ENCODE assay signal across 19 cellular contexts in the genomic region with DNA sequence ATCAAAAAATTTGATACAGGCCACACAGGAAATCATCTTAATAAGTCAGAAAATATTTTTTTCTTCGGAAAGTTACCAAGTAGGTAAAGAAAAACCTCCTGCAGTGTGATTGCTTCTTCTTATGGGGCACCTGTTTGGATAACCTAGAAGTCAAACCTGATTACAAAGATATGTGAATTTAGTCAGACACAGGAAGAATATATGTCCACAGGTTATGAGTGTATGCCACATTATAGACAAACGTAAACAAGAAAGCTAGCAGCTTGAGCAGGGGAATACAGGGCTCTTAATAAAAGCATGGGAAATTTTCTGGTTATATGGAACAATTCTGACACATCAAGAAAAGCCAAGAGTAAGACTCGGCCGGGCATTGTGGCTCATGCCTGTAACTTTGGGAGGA. TPM values are rescaled to one million over a fixed set of nuclear protein-coding genes. Genes with fewer than 3 reads are reported as not detected.
DNase-seq lines count a peak whose midpoint lies in the region; ATAC-seq, FAIRE-seq and TF ChIP-seq lines count a peak whose summit lies in the region.
"Had no signal": no experiment of that assay in that cellular context is flagged by ENCODE, and none has a peak within 500 bp of the region (broad histone marks: within the 10 kb centered on the region; RNA-seq: fewer than 3 reads in every experiment).

No MANE protein-coding gene starts in this region.

- TF ChIP-seq RAD21 in HCT116 (IDR thresholded peaks at IDR 0.05; ENCODE audit: low read depth) (no peak), K562 (CRISPR knock-in tag; conservative IDR thresholded peaks at IDR 0.05 in 1 of 2, IDR thresholded peaks at IDR 0.05 in 1 of 2) (no peak)

- 35% methylated on average over 4 of the region's 4 CpGs for WGBS in K562 (ENCODE audit: insufficient coverage, low coverage, missing lambda C conversion rate)
- 71% methylated on average over 4 of the region's 4 CpGs for WGBS in urinary bladder

- CTCF ChIA-PET in HCT116 (lab: Charles Lee) (no interaction called here), PC-9 (lab: Charles Lee) (no interaction called here), K562 (lab: Yijun Ruan, JAX; ENCODE audit: low intra/inter-chr PET ratio) (no interaction called here)

- POLR2A ChIA-PET in HCT116 (lab: Charles Lee) (no interaction called here), PC-9 (lab: Charles Lee; ENCODE audit: unreplicated experiment) (no interaction called here), K562 (lab: Yijun Ruan, JAX) (no interaction called here)

- FAIRE-seq in K562 (lab: Jason Lieb, UNC), result no peak
- FAIRE-seq: A549, GM12891 had no signal

- H3K9me2 ChIP-seq in HCT116 (ENCODE audit: insufficient read depth) (no peaks in the 10 kb centered on the region), PC-9 (ENCODE audit: insufficient read depth) (no peaks in the 10 kb centered on the region)

- H3K4me2 ChIP-seq in HCT116 (ENCODE audit: low read length) (no peak overlapping the region), PC-9 (0 out of 2 replicates have a peak overlapping the region, but pooled peaks have one; percentile 18), K562 (ENCODE audit: insufficient read depth, low read length) (no peak overlapping the region)
- H3K4me2 ChIP-seq: A549; BLaER1 treated with 17β-estradiol and CSF1 and Interleukin-3, amounts not matched to agents 10 nM and 100 nM had no signal

- no peaks in the 10 kb centered on the region for H4K20me1 ChIP-seq in HCT116 (ENCODE audit: insufficient read depth)
- H4K20me1 ChIP-seq in PC-9 (ENCODE audit: insufficient read depth), result no peaks in the 10 kb centered on the region
- H4K20me1 ChIP-seq in K562 (replicated peaks; ENCODE audit: control insufficient read depth, insufficient read depth, low read length), result no peaks in the 10 kb centered on the region
- H4K20me1 ChIP-seq: BLaER1 treated with 17β-estradiol and CSF1 and Interleukin-3, amounts not matched to agents 10 nM and 100 nM had no signal

- TF ChIP-seq POLR2A in HCT116 (IDR thresholded peaks at IDR 0.05; ENCODE audit: borderline replicate concordance, extremely low read depth, insufficient read depth, insufficient read length) (no peak), K562 (conservative IDR thresholded peaks at IDR 0.05) (no peak)

- H3K36me3 ChIP-seq in HCT116 (ENCODE audit: control insufficient read depth in 1 of 2, insufficient read depth in 2 of 2, low read length in 2 of 2) (no peaks in the 10 kb centered on the region), PC-9 (ENCODE audit: low read depth) (no peaks in the 10 kb centered on the region), K562 (ENCODE audit: control insufficient read depth, insufficient read depth, low read length) (no peaks in the 10 kb centered on the region), urinary bladder (ENCODE audit: insufficient read depth) (no peaks in the 10 kb centered on the region)
- H3K36me3 ChIP-seq: BLaER1 treated with 17β-estradiol and CSF1 and Interleukin-3, amounts not matched to agents 10 nM and 100 nM had no signal

- in situ Hi-C loops in K562 (cut with MboI), result loop anchor here (25.0 kb wide), 1 partner anchor 843 kb away; no protein-coding TSS in a partner anchor

- no peak for TF ChIP-seq EP300 in K562 (IDR thresholded peaks at IDR 0.05; ENCODE audit: low read length)

- H3K4me3 ChIP-seq in HCT116 (replicated peaks in 1 of 2; ENCODE audit: low read depth in 1 of 2, low read length in 2 of 2) (no peak overlapping the region), PC-9 (no peak overlapping the region), K562 (no peak overlapping the region), urinary bladder (ENCODE audit: low read depth, low read length) (no peak overlapping the region)
- H3K4me3 ChIP-seq: A549; BLaER1 treated with 17β-estradiol and CSF1 and Interleukin-3, amounts not matched to agents 10 nM and 100 nM had no signal

- H3K9me1 ChIP-seq in K562 (ENCODE audit: control insufficient read depth, insufficient read depth, low read length), result no peaks in the 10 kb centered on the region

- no peak for TF ChIP-seq CTCF in HCT116 (IDR thresholded peaks at IDR 0.05 in 2 of 3, conservative IDR thresholded peaks at IDR 0.05 in 1 of 3; ENCODE audit: borderline replicate concordance in 1 of 3, insufficient read depth in 1 of 3, low read depth in 2 of 3, low read length in 2 of 3)
- no peak for TF ChIP-seq CTCF in PC-9 (conservative IDR thresholded peaks at IDR 0.05)
- TF ChIP-seq CTCF in K562 (IDR thresholded peaks at IDR 0.05 in 2 of 3, conservative IDR thresholded peaks at IDR 0.05 in 1 of 3; ENCODE audit: insufficient read depth in 2 of 3, low read depth in 1 of 3, low read length in 3 of 3), result no peak

- H3K4me1 ChIP-seq in HCT116 (ENCODE audit: control insufficient read depth in 1 of 2, insufficient read depth in 2 of 2, low read length in 2 of 2) (peaks cover 10 to 18% of the 10 kb centered on the region in 2 experiments), PC-9 (replicated peaks; ENCODE audit: insufficient read depth) (peaks cover 43% of the 10 kb centered on the region), K562 (replicated peaks in 1 of 2; ENCODE audit: control insufficient read depth in 2 of 2, insufficient read depth in 2 of 2, low read length in 2 of 2) (peaks cover 0 to 7% of the 10 kb centered on the region in 2 experiments; a peak in 2 of 5 replicates), urinary bladder (ENCODE audit: insufficient read depth) (no peaks in the 10 kb centered on the region)

- no TSS peak for BruUV-seq in HCT116 (replicated peaks; lab: Mats Ljungman, UMichigan)
- BruUV-seq in PC-9 (replicated peaks; lab: Mats Ljungman, UMichigan), result no TSS peak
- no TSS peak for BruUV-seq in K562 (replicated peaks; lab: Mats Ljungman, UMichigan)

- H2AFZ ChIP-seq in HCT116 (ENCODE audit: low read depth, low read length, poor library complexity, severe bottlenecking), result peak overlapping the region; percentile 13
- no peak overlapping the region for H2AFZ ChIP-seq in PC-9
- H2AFZ ChIP-seq in K562 (ENCODE audit: low read depth, low read length), result 0 out of 2 replicates have a peak overlapping the region, but pooled peaks have one; percentile 2

- H3K79me2 ChIP-seq in HCT116 (ENCODE audit: insufficient read depth, low read length) (no peaks in the 10 kb centered on the region), PC-9 (ENCODE audit: low read depth) (no peaks in the 10 kb centered on the region), K562 (ENCODE audit: control insufficient read depth, insufficient read depth, low read length) (no peaks in the 10 kb centered on the region)

- no peak overlapping the region for H3K27ac ChIP-seq in HCT116 (ENCODE audit: low read depth, low read length)
- H3K27ac ChIP-seq in PC-9, result no peak overlapping the region
- H3K27ac ChIP-seq in K562 (ENCODE audit: extremely low read depth, low read depth, low read length), result no peak overlapping the region
- H3K27ac ChIP-seq in urinary bladder (ENCODE audit: low read depth), result peak overlapping the region; percentile 5
- H3K27ac ChIP-seq: 22Rv1; A549; BLaER1 treated with 17β-estradiol and CSF1 and Interleukin-3, amounts not matched to agents 10 nM and 100 nM; C4-2B had no signal

- H3K9me3 ChIP-seq in HCT116 (ENCODE audit: control insufficient read depth in 1 of 2, insufficient read depth in 1 of 2, low read depth in 1 of 2, low read length in 2 of 2) (no peaks in the 10 kb centered on the region), PC-9 (ENCODE audit: insufficient read depth, low read depth) (no peaks in the 10 kb centered on the region; the same call in 1 of the 2 replicates), K562 (replicated peaks; ENCODE audit: control insufficient read depth, insufficient read depth, low read depth, low read length) (0 out of 2 replicates have a peak, but pooled peaks cover 2% of the 10 kb centered on the region)
- H3K9me3 ChIP-seq: A549 had no signal

- intact Hi-C loops in HCT116 (cut with micrococcal nuclease) (no loop called here), PC-9 (cut with micrococcal nuclease; ENCODE audit: unreplicated experiment) (no loop called here), K562 (cut with micrococcal nuclease) (no loop called here)

- RAD21 ChIA-PET in HCT116 (lab: Charles Lee; ENCODE audit: low non-redundant PET in 1 of 2, low total read pairs in 2 of 2, uncharacterized antibody in 2 of 2, unreplicated experiment in 2 of 2), result no interaction called here

- H3F3A ChIP-seq in PC-9 (ENCODE audit: insufficient read depth, low read depth), result peaks cover 32% of the 10 kb centered on the region

- no peak for DNase-seq in HCT116 (ENCODE audit: low read depth, low spot score)
- DNase-seq in PC-9, result peak in 1 of 2 experiments; percentile 69
- no peak for DNase-seq in K562 (ENCODE audit: extremely low read depth in 1 of 4, low spot score in 3 of 4)
- no peak for DNase-seq in NCI-H510A (lab: John Stamatoyannopoulos, UW)
- no peak for DNase-seq in pons (ENCODE audit: low spot score)
- DNase-seq: AML-193; CD4-positive, alpha-beta memory T cell; CD4-positive, CD25-positive, alpha-beta regulatory T cell; CD8-positive, alpha-beta memory T cell; COR-L47; DMS79 treated with DMSO at 0.1 percent for 48 hours; GF-D8 had no signal

- no peak overlapping the region for H3K9ac ChIP-seq in HCT116 (ENCODE audit: low read length)
- H3K9ac ChIP-seq in K562 (ENCODE audit: insufficient read depth in 1 of 2, low read depth in 2 of 2, low read length in 2 of 2), result no peak overlapping the region
- H3K9ac ChIP-seq: BLaER1 treated with 17β-estradiol and CSF1 and Interleukin-3, amounts not matched to agents 10 nM and 100 nM had no signal

- H3K27me3 ChIP-seq in HCT116 (ENCODE audit: insufficient read depth, low read length), result no peaks in the 10 kb centered on the region
- no peaks in the 10 kb centered on the region for H3K27me3 ChIP-seq in PC-9 (ENCODE audit: insufficient read depth, low read depth)
- no peaks in the 10 kb centered on the region for H3K27me3 ChIP-seq in K562 (ENCODE audit: control insufficient read depth in 2 of 2, insufficient read depth in 2 of 2, low read length in 2 of 2)
- H3K27me3 ChIP-seq: BLaER1 treated with 17β-estradiol and CSF1 and Interleukin-3, amounts not matched to agents 10 nM and 100 nM had no signal

- ATAC-seq in HCT116 (no peak), K562 (no peak), GM18907 (IDR thresholded peaks at IDR 0.05; ENCODE audit: unreplicated experiment) (no peak)
- ATAC-seq: A549 had no signal

RNA-seq across cellular contexts. Expression of gene MTCL1, which starts 35.8 kb away (rescaled TPM):
- total RNA-seq in HCT116 (2021; ENCODE audit: unreplicated experiment) (22.7 TPM), PC-9 (2021) (29.6 and 30.0 TPM in 2 replicates), K562 (2014; rRNA removed) (3.7 and 4.6 TPM in 2 replicates), K562 (2014; rRNA removed; fragmentation: Illumina TruSeq; extraction: Trizol) (6.8 and 7.4 TPM in 2 replicates), K562 (2015; rRNA removed; fragmentation: Illumina TruSeq; extraction: Trizol) (3.7 and 4.9 TPM in 2 replicates), K562 (2021) (5.4 and 5.9 TPM in 2 replicates), urinary bladder (24.2 TPM)
- polyA plus RNA-seq in HCT116 (2012), result 8.7 and 9.6 TPM in 2 replicates
- 26.9 and 56.2 TPM in 2 replicates for total RNA-seq in K562 (2011; cell fraction: chromatin; rRNA removed; ENCODE audit: low replicate concordance)
- 10.2 and 11.4 TPM in 2 replicates for total RNA-seq in K562 (2011; cell fraction: nucleolus; rRNA removed)
- total RNA-seq in K562 (2011; cell fraction: nucleoplasm; rRNA removed), result 21.6 and 32.3 TPM in 2 replicates
- polyA plus RNA-seq in K562 (2011; rRNA removed) (6.5 and 16.6 TPM in 2 replicates), K562 (2014; fragmentation: Illumina TruSeq; extraction: Trizol) (4.5 and 5.0 TPM in 2 replicates), K562 (2014; fragmentation: Nextera tagmentation; extraction: Ambion mirVana) (under 1 TPM; 0.21 to 0.38 TPM), K562 (2014; rRNA removed) (3.0 and 5.5 TPM in 2 replicates), urinary bladder (16.6 TPM)
- 3.4 and 9.5 TPM in 2 replicates for polyA plus RNA-seq in K562 (2011; cell fraction: cytosol; rRNA removed)
- polyA plus RNA-seq in K562 (2011; cell fraction: nucleus; rRNA removed), result 20.4 and 52.0 TPM in 2 replicates
- 4.6 and 4.8 TPM in 2 replicates for polyA plus RNA-seq in K562 (2012)
- 21.5 and 39.2 TPM in 2 replicates for polyA minus RNA-seq in K562 (2011; rRNA and poly(A)+ RNA removed)
- 3.7 and 16.8 TPM in 2 replicates for polyA minus RNA-seq in K562 (2011; cell fraction: cytosol; rRNA and poly(A)+ RNA removed)
- polyA minus RNA-seq in K562 (2011; cell fraction: nucleus; rRNA and poly(A)+ RNA removed), result 14.9 and 54.1 TPM in 2 replicates
- polyA plus RNA-seq: CD4-positive, alpha-beta memory T cell; CD4-positive, CD25-positive, alpha-beta regulatory T cell; CD8-positive, alpha-beta memory T cell had no signal

Comparison
In these comparisons a context has a peak if more than half of its experiments do, and no peak if none do; other contexts are left out.
1. Of the 22 proteins assayed by ChIP-seq in both K562 and HCT116: peak only in K562: EGR1; only in HCT116: none; in both: none; in neither: 21.